10 cellular contexts compared by ENCODE assay signal in genomic region chr5:60521379-60522298, GRCh38.
DNase-seq lines count a peak whose midpoint lies in the region; ATAC-seq and TF ChIP-seq lines count a peak whose summit lies in the region.
"Had no signal": no experiment of that assay in that cellular context is flagged by ENCODE, and none has a peak within 500 bp of the region (broad histone marks: within the 10 kb centered on the region; RNA-seq: fewer than 3 reads in every experiment).

No MANE protein-coding gene starts in this region.

- peak overlapping the region; percentile 95 for H3K27ac ChIP-seq in DOHH2 (ENCODE audit: low read depth, low read length)
- H3K27ac ChIP-seq: neutrophil had no signal

- H3F3A ChIP-seq in DOHH2 (ENCODE audit: control insufficient read depth, insufficient read depth): peaks cover 16% of the 10 kb centered on the region

- peak overlapping the region; percentile 89 for H3K4me2 ChIP-seq in DOHH2 (ENCODE audit: low read length)

- H4K20me1 ChIP-seq in DOHH2 (ENCODE audit: control insufficient read depth, insufficient read depth, low read depth, low read length): no peaks in the 10 kb centered on the region

- H3K79me2 ChIP-seq in DOHH2 (ENCODE audit: control insufficient read depth, low read length): peaks cover 46% of the 10 kb centered on the region

- peak; percentile 37 for DNase-seq in astrocyte of the spinal cord (ENCODE audit: low read depth, low spot score)
- no peak for DNase-seq in NCI-H1417 treated with DMSO at 0.1 percent for 48 hours (lab: John Stamatoyannopoulos, UW)
- no peak for DNase-seq in central memory CD4-positive, alpha-beta T cell
- no peak for DNase-seq in NK-92 (lab: John Stamatoyannopoulos, UW; ENCODE audit: unreplicated experiment)
- no peak for DNase-seq in G401 (ENCODE audit: low spot score)
- DNase-seq: activated CD4-positive, alpha-beta T cell treated with anti-CD3 and anti-CD28 coated beads, Interleukin-2, amount 50 U/mL, for 4 hours had no signal

- no peaks in the 10 kb centered on the region for H3K27me3 ChIP-seq in DOHH2 (ENCODE audit: control insufficient read depth, low read length)

- in situ Hi-C loops in astrocyte of the spinal cord (cut with HindIII; ENCODE audit: low sequenced_read_pairs) (no loop called here), G401 (cut with HindIII; ENCODE audit: low sequenced_read_pairs) (no loop called here)

- no peaks in the 10 kb centered on the region for H3K9me2 ChIP-seq in DOHH2 (replicated peaks; ENCODE audit: control insufficient read depth, low read length)

- TF ChIP-seq CTCF in DOHH2 (IDR thresholded peaks at IDR 0.05; ENCODE audit: low read depth, low read length, poor library complexity, severe bottlenecking): no peak
- no peak for TF ChIP-seq CTCF in astrocyte of the spinal cord (IDR thresholded peaks at IDR 0.05; ENCODE audit: low read depth, low read length)

- peaks cover 15% of the 10 kb centered on the region for H3K36me3 ChIP-seq in DOHH2 (ENCODE audit: control insufficient read depth, low read length)
- H3K36me3 ChIP-seq: neutrophil had no signal

- peak; percentile 51 for ATAC-seq in GM19468 (IDR thresholded peaks at IDR 0.05; ENCODE audit: extremely low read depth, unreplicated experiment)
- peak; percentile 60 for ATAC-seq in HG03342 (IDR thresholded peaks at IDR 0.05; ENCODE audit: unreplicated experiment)

- H3K9me3 ChIP-seq in DOHH2 (ENCODE audit: control insufficient read depth, insufficient read depth, low read length): peaks cover 9% of the 10 kb centered on the region; the same call in 1 of the 2 replicates
- H3K9me3 ChIP-seq: neutrophil had no signal

- H3K4me3 ChIP-seq in DOHH2 (ENCODE audit: low read length) (peak overlapping the region; percentile 75), astrocyte of the spinal cord (ENCODE audit: low read depth, low read length) (no peak overlapping the region)

- H3K4me1 ChIP-seq in DOHH2 (ENCODE audit: control insufficient read depth, low read length): peaks cover 89% of the 10 kb centered on the region
